8 cellular contexts compared by ENCODE assay signal in genomic region chr19:31338069-31338767, GRCh38. TPM values are rescaled to one million over a fixed set of nuclear protein-coding genes. Genes with fewer than 3 reads are reported as not detected.
A peak's percentile ranks its signal among the peaks of the same experiment; 100 is the strongest.
DNase-seq lines count a peak whose midpoint lies in the region; ATAC-seq lines count a peak whose summit lies in the region.

No MANE protein-coding gene starts in this region.

- H3K27me3 ChIP-seq in right cardiac atrium (ENCODE audit: control insufficient read depth, insufficient read depth) (no peaks in the 10 kb centered on the region), skeletal muscle satellite cell (ENCODE audit: control insufficient read depth, insufficient read depth, low read length) (no peaks in the 10 kb centered on the region), neuronal stem cell (ENCODE audit: control insufficient read depth in 3 of 3, insufficient read depth in 3 of 3, low read depth in 1 of 3, low read length in 3 of 3) (peaks cover 0 to 7% (median 2%) of the 10 kb centered on the region in 3 experiments)

- no peak overlapping the region for H3K4ac ChIP-seq in neuronal stem cell (ENCODE audit: low read length)

- H3K27me3 Mint-ChIP-seq in activated naive CD4-positive, alpha-beta T cell treated with anti-CD3 and anti-CD28 coated beads for 36 hours (ENCODE audit: low read depth), result peaks cover 2% of the 10 kb centered on the region
- H3K27me3 Mint-ChIP-seq in T-helper 2 cell treated with Interferon-gamma antibody and Interleukin-4, amounts not matched to agents 5 μg/mL and 100 μg/mL, for 36 hours (ENCODE audit: low read depth), result peaks cover 39% of the 10 kb centered on the region

- peak overlapping the region; percentile 61 for H3K4me2 ChIP-seq in skeletal muscle satellite cell (ENCODE audit: low read length)
- H3K4me2 ChIP-seq in neuronal stem cell (ENCODE audit: insufficient read depth, low read length, poor library complexity, severe bottlenecking), result no peak overlapping the region

- WGBS in right cardiac atrium, result 34% methylated on average over 10 of the region's 10 CpGs
- no CpG with 5 or more reads among the region's 10 CpGs for WGBS in neuronal stem cell (ENCODE audit: extremely low coverage in 2 of 2, insufficient read length in 2 of 2, insufficient replicate concordance in 1 of 2), 2 donors

- H2BK15ac ChIP-seq in neuronal stem cell (ENCODE audit: low read length), result no peak overlapping the region

- ATAC-seq in right cardiac atrium, result peak; percentile 92
- ATAC-seq in HG02870 (IDR thresholded peaks at IDR 0.05; ENCODE audit: unreplicated experiment), result no peak

- DNase-seq in activated naive CD4-positive, alpha-beta T cell treated with anti-CD3 and anti-CD28 coated beads for 36 hours, result peak; percentile 59
- no peak for DNase-seq in activated naive CD4-positive, alpha-beta T cell treated with Interleukin-2 at 50 U/mL for 16 hours
- peak; percentile 13 for DNase-seq in activated CD4-positive, alpha-beta T cell treated with anti-CD3 and anti-CD28 coated beads, Interleukin-2, amount 50 U/mL, for 1 hour
- DNase-seq in right cardiac atrium (peak; percentile 64 to 88 (median 85)), neuronal stem cell (ENCODE audit: low spot score) (no peak)
- no peak for DNase-seq in T-helper 2 cell treated with Interferon-gamma antibody and Interleukin-4, amounts not matched to agents 5 μg/mL and 100 μg/mL, for 36 hours (ENCODE audit: low spot score)

- no peak overlapping the region for H2BK5ac ChIP-seq in neuronal stem cell (ENCODE audit: low read length)

- H3K4me3 ChIP-seq in right cardiac atrium (ENCODE audit: low read length), result no peak overlapping the region
- no peak overlapping the region for H3K4me3 ChIP-seq in skeletal muscle satellite cell (ENCODE audit: low read length)
- no peak overlapping the region for H3K4me3 ChIP-seq in neuronal stem cell (ENCODE audit: low read length in 2 of 2)

- no peak overlapping the region for H2BK120ac ChIP-seq in neuronal stem cell (ENCODE audit: low read depth, low read length)

- H3K27ac ChIP-seq in right cardiac atrium (ENCODE audit: low read length) (no peak overlapping the region), neuronal stem cell (replicated peaks; ENCODE audit: low read length) (no peak overlapping the region)

- H4K8ac ChIP-seq in neuronal stem cell (ENCODE audit: low read depth, low read length), result no peak overlapping the region

- H3K36me3 ChIP-seq in skeletal muscle satellite cell (ENCODE audit: insufficient read depth, low read length), result peaks cover 8% of the 10 kb centered on the region
- no peaks in the 10 kb centered on the region for H3K36me3 ChIP-seq in neuronal stem cell (replicated peaks in 1 of 2; ENCODE audit: control insufficient read depth in 2 of 2, insufficient read depth in 2 of 2, low read length in 2 of 2)

- H3K9ac ChIP-seq in skeletal muscle satellite cell (ENCODE audit: low read depth, low read length) (peak overlapping the region; percentile 33), neuronal stem cell (ENCODE audit: low read depth, low read length, poor library complexity) (no peak overlapping the region)

- H3K9me3 ChIP-seq in right cardiac atrium (ENCODE audit: control insufficient read depth, low read length) (no peaks in the 10 kb centered on the region), skeletal muscle satellite cell (replicated peaks; ENCODE audit: low read length) (no peaks in the 10 kb centered on the region), neuronal stem cell (replicated peaks in 1 of 2; ENCODE audit: control insufficient read depth in 2 of 2, insufficient read depth in 1 of 2, low read depth in 1 of 2, low read length in 2 of 2) (no peaks in the 10 kb centered on the region)

- no peak overlapping the region for H3K18ac ChIP-seq in neuronal stem cell (ENCODE audit: low read length)

- H3K4me1 Mint-ChIP-seq in activated naive CD4-positive, alpha-beta T cell treated with anti-CD3 and anti-CD28 coated beads for 36 hours (ENCODE audit: low read depth), result peaks cover 29% of the 10 kb centered on the region
- peaks cover 16% of the 10 kb centered on the region for H3K4me1 Mint-ChIP-seq in T-helper 2 cell treated with Interferon-gamma antibody and Interleukin-4, amounts not matched to agents 5 μg/mL and 100 μg/mL, for 36 hours (ENCODE audit: low read depth)

- H4K91ac ChIP-seq in neuronal stem cell (ENCODE audit: low read depth, low read length, poor library complexity), result no peak overlapping the region

- no peak overlapping the region for H3K27ac Mint-ChIP-seq in activated naive CD4-positive, alpha-beta T cell treated with anti-CD3 and anti-CD28 coated beads for 36 hours
- no peak overlapping the region for H3K27ac Mint-ChIP-seq in T-helper 2 cell treated with Interferon-gamma antibody and Interleukin-4, amounts not matched to agents 5 μg/mL and 100 μg/mL, for 36 hours

- H2BK12ac ChIP-seq in neuronal stem cell (ENCODE audit: low read length), result no peak overlapping the region

- H3K36me3 Mint-ChIP-seq in activated naive CD4-positive, alpha-beta T cell treated with anti-CD3 and anti-CD28 coated beads for 36 hours (ENCODE audit: low read depth), result no peaks in the 10 kb centered on the region
- H3K36me3 Mint-ChIP-seq in T-helper 2 cell treated with Interferon-gamma antibody and Interleukin-4, amounts not matched to agents 5 μg/mL and 100 μg/mL, for 36 hours (ENCODE audit: low read depth), result no peaks in the 10 kb centered on the region

- no peak overlapping the region for H2AK5ac ChIP-seq in neuronal stem cell (ENCODE audit: low read depth, low read length)

- H3K9me3 Mint-ChIP-seq in activated naive CD4-positive, alpha-beta T cell treated with anti-CD3 and anti-CD28 coated beads for 36 hours, result no peaks in the 10 kb centered on the region
- no peaks in the 10 kb centered on the region for H3K9me3 Mint-ChIP-seq in T-helper 2 cell treated with Interferon-gamma antibody and Interleukin-4, amounts not matched to agents 5 μg/mL and 100 μg/mL, for 36 hours

- H3K79me1 ChIP-seq in neuronal stem cell (ENCODE audit: low read depth, low read length), result no peaks in the 10 kb centered on the region

- H3K14ac ChIP-seq in neuronal stem cell (ENCODE audit: low read length), result no peak overlapping the region

- H3K4me1 ChIP-seq in right cardiac atrium (ENCODE audit: control insufficient read depth, insufficient read depth, low read length), result peaks cover 3% of the 10 kb centered on the region
- H3K4me1 ChIP-seq in skeletal muscle satellite cell (ENCODE audit: control insufficient read depth, insufficient read depth, low read length), result peaks cover 55% of the 10 kb centered on the region
- no peaks in the 10 kb centered on the region for H3K4me1 ChIP-seq in neuronal stem cell (ENCODE audit: control insufficient read depth in 2 of 2, insufficient read depth in 1 of 2, low read depth in 1 of 2, low read length in 2 of 2)

- H2AFZ ChIP-seq in neuronal stem cell (ENCODE audit: low read length), result no peak overlapping the region

- intact Hi-C loops in activated naive CD4-positive, alpha-beta T cell treated with anti-CD3 and anti-CD28 coated beads for 36 hours (cut with micrococcal nuclease), result loop anchor here (1.0 kb wide), 1 partner anchor 19 kb away; no protein-coding TSS in a partner anchor
- intact Hi-C loops in right cardiac atrium (cut with DNase I), result no loop called here

- no peak overlapping the region for H3K23ac ChIP-seq in neuronal stem cell (ENCODE audit: low read depth, low read length, poor library complexity)

- H3K4me3 Mint-ChIP-seq in activated naive CD4-positive, alpha-beta T cell treated with anti-CD3 and anti-CD28 coated beads for 36 hours, result no peak overlapping the region
- H3K4me3 Mint-ChIP-seq in T-helper 2 cell treated with Interferon-gamma antibody and Interleukin-4, amounts not matched to agents 5 μg/mL and 100 μg/mL, for 36 hours, result no peak overlapping the region

- CTCF ChIA-PET in activated naive CD4-positive, alpha-beta T cell treated with anti-CD3 and anti-CD28 coated beads for 36 hours (lab: Charles Lee), result interaction anchor here (0.9 to 1.3 kb wide), 2 partner anchors 9 to 10 kb away, joined by 3 to 6 read pairs; no protein-coding TSS in a partner anchor

RNA-seq across cellular contexts. Expression of gene TSHZ3, which starts 11.0 kb away (rescaled TPM):
- 1 to 10 TPM; 1.6 to 2.0 TPM for total RNA-seq in activated naive CD4-positive, alpha-beta T cell treated with anti-CD3 and anti-CD28 coated beads for 36 hours
- total RNA-seq in right cardiac atrium, result 1 to 10 TPM; 3.6 to 7.0 (median 4.5) TPM
- 1.5 TPM for polyA plus RNA-seq in right cardiac atrium
- 5.8 and 6.1 TPM in 2 replicates for total RNA-seq in skeletal muscle satellite cell (2012; rRNA removed)
- polyA plus RNA-seq in neuronal stem cell (2013, experiment 1 of 2), result 1.5 TPM
- 1.6 TPM for polyA plus RNA-seq in neuronal stem cell (2013, experiment 2 of 2)

Comparison
In these comparisons a context has a peak if more than half of its experiments do, and no peak if none do; other contexts are left out.
1. DNase-seq: peak in activated naive CD4-positive, alpha-beta T cell treated with anti-CD3 and anti-CD28 coated beads for 36 hours (single experiment), activated CD4-positive, alpha-beta T cell treated with anti-CD3 and anti-CD28 coated beads, Interleukin-2, amount 50 U/mL, for 1 hour (single experiment) and right cardiac atrium (3 of 3); none in activated naive CD4-positive, alpha-beta T cell treated with Interleukin-2 at 50 U/mL for 16 hours (single experiment), T-helper 2 cell treated with Interferon-gamma antibody and Interleukin-4, amounts not matched to agents 5 μg/mL and 100 μg/mL, for 36 hours (single experiment) and neuronal stem cell (single experiment).